20 cellular contexts compared by ENCODE assay signal in the genomic region with DNA sequence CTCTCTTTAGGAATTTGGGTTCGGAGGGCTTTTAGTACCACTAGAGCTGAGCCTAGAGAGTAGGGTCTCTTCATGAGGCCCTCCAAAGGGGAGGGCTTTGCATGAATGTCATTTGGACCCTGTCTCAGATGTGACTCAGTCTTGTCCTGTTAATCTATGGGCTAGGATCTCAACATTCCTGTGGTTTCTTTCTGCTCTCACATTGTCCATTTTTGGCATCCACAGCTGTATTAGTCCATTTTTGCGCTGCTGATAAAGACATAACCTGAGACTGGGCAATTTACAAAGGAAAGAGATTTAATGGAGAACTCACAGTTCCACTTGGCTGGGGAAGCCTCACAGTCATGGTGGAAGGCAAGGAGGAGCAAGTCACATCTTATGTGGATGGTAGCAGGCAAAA.
"Had no signal": no experiment of that assay in that cellular context is flagged by ENCODE, and none has a peak within 500 bp of the region (broad histone marks: within the 10 kb centered on the region; RNA-seq: fewer than 3 reads in every experiment).

No MANE protein-coding gene starts in this region.

- H3K9me3 Mint-ChIP-seq: activated CD4-positive, alpha-beta T cell treated with anti-CD3 and anti-CD28 coated beads, Interleukin-2, amount 10 ng/mL, durations not matched to agents 24 days and 14 days; activated naive CD8-positive, alpha-beta T cell treated with anti-CD3 and anti-CD28 coated beads for 36 hours; activated T-cell treated with anti-CD3 and anti-CD28 coated beads, Interleukin-2, amount 50 U/mL, for 72 hours; endodermal cell; natural killer cell treated with Interleukin-12 subunit alpha and Interleukin-12 subunit beta and Interleukin-15 and Interleukin-18, amount 100 ng/mL, for 72 hours; T-helper 1 cell treated with Interleukin-12 subunit alpha and Interleukin-12 subunit beta and Interleukin-4 antibody, amounts not matched to agents 30 μg/mL and 1 μg/mL, for 36 hours; WTC11 had no signal

- DNase-seq: activated CD4-positive, alpha-beta T cell treated with anti-CD3 and anti-CD28 coated beads, Interleukin-2, amount 10 ng/mL, durations not matched to agents 24 days and 14 days; activated CD8-positive, alpha-beta memory T cell treated with anti-CD3 and anti-CD28 coated beads, Interleukin-2, amount 50 U/mL, for 48 hours; activated naive CD8-positive, alpha-beta T cell treated with anti-CD3 and anti-CD28 coated beads for 36 hours; activated T-cell treated with anti-CD3 and anti-CD28 coated beads, Interleukin-2, amount 50 U/mL, for 72 hours; anterior cingulate cortex; dorsolateral prefrontal cortex; endodermal cell; erythroblast; hippocampal formation; nucleus accumbens; posterior cingulate gyrus; stimulated activated CD4-positive, alpha-beta T cell treated with anti-CD3 and anti-CD28 coated beads, Interleukin-15, amount 100 ng/mL, for 24 hours; stimulated activated CD4-positive, alpha-beta T cell treated with anti-CD3 and anti-CD28 coated beads, Interleukin-4, amount 100 ng/mL, for 1 hour; stimulated activated naive B cell treated with anti-CD40 and anti-IgM and Interleukin-4, amounts not matched to agents 10 μg/mL and 1 μg/mL and 100 μg/mL, for 72 hours; tibial artery; uterus had no signal

- H3K4me1 Mint-ChIP-seq: activated CD4-positive, alpha-beta T cell treated with anti-CD3 and anti-CD28 coated beads, Interleukin-2, amount 10 ng/mL, durations not matched to agents 24 days and 14 days; activated naive CD8-positive, alpha-beta T cell treated with anti-CD3 and anti-CD28 coated beads for 36 hours; stimulated activated naive B cell treated with anti-CD40 and anti-IgM and Interleukin-4, amounts not matched to agents 10 μg/mL and 1 μg/mL and 100 μg/mL, for 72 hours had no signal

- H3K27ac Mint-ChIP-seq: activated CD4-positive, alpha-beta T cell treated with anti-CD3 and anti-CD28 coated beads, Interleukin-2, amount 10 ng/mL, durations not matched to agents 24 days and 14 days; activated naive CD8-positive, alpha-beta T cell treated with anti-CD3 and anti-CD28 coated beads for 36 hours; activated T-cell treated with anti-CD3 and anti-CD28 coated beads, Interleukin-2, amount 50 U/mL, for 72 hours; endodermal cell; natural killer cell treated with Interleukin-12 subunit alpha and Interleukin-12 subunit beta and Interleukin-15 and Interleukin-18, amount 100 ng/mL, for 72 hours; stimulated activated naive B cell treated with anti-CD40 and anti-IgM and Interleukin-4, amounts not matched to agents 10 μg/mL and 1 μg/mL and 100 μg/mL, for 72 hours; T-helper 1 cell treated with Interleukin-12 subunit alpha and Interleukin-12 subunit beta and Interleukin-4 antibody, amounts not matched to agents 30 μg/mL and 1 μg/mL, for 36 hours; WTC11 had no signal

- H3K4me3 ChIP-seq: dorsolateral prefrontal cortex, skin epidermis, tibial artery, uterus had no signal

- H3K4me1 ChIP-seq: uterus had no signal

- H3K4me3 Mint-ChIP-seq: activated CD4-positive, alpha-beta T cell treated with anti-CD3 and anti-CD28 coated beads, Interleukin-2, amount 10 ng/mL, durations not matched to agents 24 days and 14 days; activated naive CD8-positive, alpha-beta T cell treated with anti-CD3 and anti-CD28 coated beads for 36 hours; activated T-cell treated with anti-CD3 and anti-CD28 coated beads, Interleukin-2, amount 50 U/mL, for 72 hours; endodermal cell; natural killer cell treated with Interleukin-12 subunit alpha and Interleukin-12 subunit beta and Interleukin-15 and Interleukin-18, amount 100 ng/mL, for 72 hours; stimulated activated naive B cell treated with anti-CD40 and anti-IgM and Interleukin-4, amounts not matched to agents 10 μg/mL and 1 μg/mL and 100 μg/mL, for 72 hours; T-helper 1 cell treated with Interleukin-12 subunit alpha and Interleukin-12 subunit beta and Interleukin-4 antibody, amounts not matched to agents 30 μg/mL and 1 μg/mL, for 36 hours; WTC11 had no signal

- H3K36me3 ChIP-seq: tibial artery, uterus had no signal

- ATAC-seq: activated T-cell treated with anti-CD3 and anti-CD28 coated beads, Interleukin-2, amount 50 U/mL, for 72 hours; natural killer cell treated with Interleukin-12 subunit alpha and Interleukin-12 subunit beta and Interleukin-15 and Interleukin-18, amount 100 ng/mL, for 72 hours; stimulated activated naive B cell treated with anti-CD40 and anti-IgM and Interleukin-4, amounts not matched to agents 10 μg/mL and 1 μg/mL and 100 μg/mL, for 72 hours; WTC11 had no signal

- H3K27me3 ChIP-seq: uterus had no signal

- H3K36me3 Mint-ChIP-seq: activated naive CD8-positive, alpha-beta T cell treated with anti-CD3 and anti-CD28 coated beads for 36 hours; natural killer cell treated with Interleukin-12 subunit alpha and Interleukin-12 subunit beta and Interleukin-15 and Interleukin-18, amount 100 ng/mL, for 72 hours; stimulated activated naive B cell treated with anti-CD40 and anti-IgM and Interleukin-4, amounts not matched to agents 10 μg/mL and 1 μg/mL and 100 μg/mL, for 72 hours; WTC11 had no signal

- H3K27ac ChIP-seq: dorsolateral prefrontal cortex, skin epidermis, tibial artery, uterus had no signal

- H3K9me3 ChIP-seq: tibial artery, uterus had no signal
